In genomic region chr5:133969654-133970324, GRCh38 we compare ENCODE assay signal across 1 cellular context.
TF ChIP-seq lines count a peak whose summit lies in the region.

No MANE protein-coding gene starts in this region.

TF ChIP-seq in HepG2, 621 proteins besides CTCF, POLR2A, EP300 and RAD21 (continued from another document):
- no peak for TF ChIP-seq ZFP91 (CRISPR knock-in tag; IDR thresholded peaks at IDR 0.05; ENCODE audit: borderline replicate concordance)
- no peak for TF ChIP-seq BHLHE40 (IDR thresholded peaks at IDR 0.05; ENCODE audit: low read length)
- no peak for TF ChIP-seq NONO (IDR thresholded peaks at IDR 0.05)
- TF ChIP-seq NONO (CRISPR knock-in tag; conservative IDR thresholded peaks at IDR 0.05), result peak; percentile 59; the same call in 1 of the 2 replicates
- peak; percentile 74; the same call in 1 of the 2 replicates for TF ChIP-seq MYPOP (CRISPR knock-in tag; IDR thresholded peaks at IDR 0.05)
- TF ChIP-seq ZFP36L1 (CRISPR knock-in tag; IDR thresholded peaks at IDR 0.05), result no peak
- no peak for TF ChIP-seq TFDP2 (CRISPR knock-in tag; IDR thresholded peaks at IDR 0.05)
- TF ChIP-seq EEA1 (CRISPR knock-in tag; IDR thresholded peaks at IDR 0.05; ENCODE audit: borderline replicate concordance), result no peak
- no peak for TF ChIP-seq ZBTB20 (CRISPR knock-in tag; IDR thresholded peaks at IDR 0.05; ENCODE audit: borderline replicate concordance, low read depth)
- TF ChIP-seq ZNF251 (CRISPR knock-in tag; IDR thresholded peaks at IDR 0.05), result no peak
- TF ChIP-seq RXRA (CRISPR knock-in tag; IDR thresholded peaks at IDR 0.05), result no peak
- TF ChIP-seq SOX5 (CRISPR knock-in tag; IDR thresholded peaks at IDR 0.05; ENCODE audit: borderline replicate concordance), result peak; percentile 68; the same call in 1 of the 2 replicates
